Comparison of ENCODE assay signal across 1 cellular context in the genomic region with DNA sequence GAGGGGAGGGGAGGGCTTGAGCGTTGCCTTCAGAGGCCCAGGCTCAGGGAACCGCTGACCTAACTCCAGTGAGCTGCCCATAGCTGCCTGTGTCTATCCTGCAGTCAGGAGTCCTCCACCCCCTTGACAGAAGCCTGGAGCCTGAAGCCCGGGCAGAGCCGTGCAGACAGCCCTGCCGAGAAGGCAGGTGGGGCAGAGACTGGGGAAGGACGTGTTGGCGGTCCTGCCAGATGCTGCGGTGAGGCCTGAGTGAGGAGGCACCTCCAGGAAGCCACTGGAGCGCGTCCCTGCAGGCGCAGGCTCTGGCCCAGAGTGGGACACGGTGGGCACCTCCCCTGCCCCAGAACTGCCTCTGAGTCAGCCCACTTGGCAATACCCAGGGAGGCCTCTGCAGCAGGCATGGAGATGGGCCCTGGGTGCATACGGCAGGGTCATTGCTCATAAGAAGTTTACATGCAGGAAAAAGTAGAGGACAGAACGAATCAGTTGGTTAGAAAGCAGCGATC.
TF ChIP-seq lines count a peak whose summit lies in the region.

No MANE protein-coding gene starts in this region.

TF ChIP-seq in WTC11, 78 proteins besides CTCF, POLR2A, EP300 and RAD21:
- TF ChIP-seq ZMAT4 (CRISPR knock-in tag; IDR thresholded peaks at IDR 0.05) (no peak), ETV6 (CRISPR knock-in tag; IDR thresholded peaks at IDR 0.05) (no peak), ZNF232 (CRISPR knock-in tag; IDR thresholded peaks at IDR 0.05) (no peak), ZNF263 (CRISPR knock-in tag; IDR thresholded peaks at IDR 0.05; ENCODE audit: low read depth) (no peak), TEAD1 (CRISPR knock-in tag; IDR thresholded peaks at IDR 0.05) (no peak), CREB1 (CRISPR knock-in tag; IDR thresholded peaks at IDR 0.05) (no peak), AR (CRISPR knock-in tag; IDR thresholded peaks at IDR 0.05) (no peak), KAT7 (CRISPR knock-in tag; IDR thresholded peaks at IDR 0.05; ENCODE audit: borderline replicate concordance) (no peak), MXD4 (CRISPR knock-in tag; IDR thresholded peaks at IDR 0.05; ENCODE audit: borderline replicate concordance) (no peak), EMX1 (CRISPR knock-in tag; IDR thresholded peaks at IDR 0.05) (no peak), AFF4 (CRISPR knock-in tag; IDR thresholded peaks at IDR 0.05; ENCODE audit: borderline replicate concordance) (no peak)
